Comparison of ENCODE assay signal across 9 cellular contexts in genomic region chr3:181265750-181266333, GRCh38.
A peak's percentile ranks its signal among the peaks of the same experiment; 100 is the strongest.
DNase-seq lines count a peak whose midpoint lies in the region; ATAC-seq, FAIRE-seq and TF ChIP-seq lines count a peak whose summit lies in the region.
"Had no signal": no experiment of that assay in that cellular context is flagged by ENCODE, and none has a peak within 500 bp of the region (broad histone marks: within the 10 kb centered on the region; RNA-seq: fewer than 3 reads in every experiment).

No MANE protein-coding gene starts in this region.

- 54 to 60% methylated on average over 4 of the region's 4 CpGs for WGBS in aorta, 2 donors

- no peaks in the 10 kb centered on the region for H3K27me3 ChIP-seq in aorta (ENCODE audit: control insufficient read depth in 1 of 2, insufficient read depth in 2 of 2, low read length in 1 of 2)

- no peak for TF ChIP-seq POLR2A in H54 (IDR thresholded peaks at IDR 0.05; ENCODE audit: low read depth, low read length)

- H3K4me3 Mint-ChIP-seq in Calu3 (ENCODE audit: low read depth, unreplicated experiment) = peak overlapping the region; percentile 72
- peak overlapping the region; percentile 58 for H3K4me3 Mint-ChIP-seq in activated naive CD8-positive, alpha-beta T cell treated with anti-CD3 and anti-CD28 coated beads, Interleukin-2, amount 50 U/mL, for 24 hours

- H3K9me3 Mint-ChIP-seq in Calu3 (ENCODE audit: low read depth, unreplicated experiment) = no peaks in the 10 kb centered on the region
- H3K9me3 Mint-ChIP-seq in activated naive CD8-positive, alpha-beta T cell treated with anti-CD3 and anti-CD28 coated beads, Interleukin-2, amount 50 U/mL, for 24 hours = peaks cover 8% of the 10 kb centered on the region

- no peak for FAIRE-seq in H54 (lab: Jason Lieb, UNC)

- no peaks in the 10 kb centered on the region for H3K9me3 ChIP-seq in aorta (ENCODE audit: control insufficient read depth, low read length)

- intact Hi-C loops in Calu3 (cut with micrococcal nuclease; ENCODE audit: unreplicated experiment) = no loop called here
- intact Hi-C loops in aorta (cut with DNase I) = no loop called here

- no peak overlapping the region for H3K27ac ChIP-seq in aorta (ENCODE audit: low read depth in 1 of 2, low read length in 2 of 2)

- no TSS peak for BruUV-seq in Calu3 (replicated peaks; lab: Mats Ljungman, UMichigan)

- no peaks in the 10 kb centered on the region for H3K36me3 Mint-ChIP-seq in Calu3 (ENCODE audit: insufficient read depth, unreplicated experiment)
- H3K36me3 Mint-ChIP-seq in activated naive CD8-positive, alpha-beta T cell treated with anti-CD3 and anti-CD28 coated beads, Interleukin-2, amount 50 U/mL, for 24 hours (ENCODE audit: low read depth) = no peaks in the 10 kb centered on the region

- no peak for TF ChIP-seq CTCF in Calu3 (IDR thresholded peaks at IDR 0.05; ENCODE audit: unreplicated experiment)

- no peaks in the 10 kb centered on the region for H3K4me1 ChIP-seq in aorta (ENCODE audit: control insufficient read depth in 1 of 2, insufficient read depth in 2 of 2, low read length in 2 of 2)

- peak overlapping the region; percentile 91 for H3K27ac Mint-ChIP-seq in Calu3 (ENCODE audit: unreplicated experiment)
- H3K27ac Mint-ChIP-seq in activated naive CD8-positive, alpha-beta T cell treated with anti-CD3 and anti-CD28 coated beads, Interleukin-2, amount 50 U/mL, for 24 hours = no peak overlapping the region

- H3K36me3 ChIP-seq in aorta (ENCODE audit: control insufficient read depth in 1 of 2, insufficient read depth in 2 of 2, low read length in 1 of 2) = no peaks in the 10 kb centered on the region

- DNase-seq in Calu3 (peak; percentile 13), NCI-H2081 (lab: John Stamatoyannopoulos, UW) (no peak), H54 (ENCODE audit: insufficient read length, low spot score) (no peak), aorta (no peak), amniotic stem cell (lab: John Stamatoyannopoulos, UW) (no peak)
- DNase-seq in activated naive CD8-positive, alpha-beta T cell treated with anti-CD3 and anti-CD28 coated beads, Interleukin-2, amount 50 U/mL, for 24 hours = no peak

- ATAC-seq in GM19463 (IDR thresholded peaks at IDR 0.05; ENCODE audit: unreplicated experiment) (peak; percentile 78), HG03520 (IDR thresholded peaks at IDR 0.05; ENCODE audit: unreplicated experiment) (peak; percentile 59), aorta (ENCODE audit: low FRiP score) (no peak)
- ATAC-seq in activated naive CD8-positive, alpha-beta T cell treated with anti-CD3 and anti-CD28 coated beads, Interleukin-2, amount 50 U/mL, for 24 hours = no peak
- ATAC-seq: HCT116 had no signal

- H3K4me3 ChIP-seq in aorta (ENCODE audit: low read length in 2 of 2) = no peak overlapping the region

- CTCF ChIA-PET in Calu3 (lab: Charles Lee) = interaction anchor here (0.6 kb wide), 2 partner anchors 13 to 288 kb away, joined by 3 to 4 read pairs; no protein-coding TSS in a partner anchor

- H3K27me3 Mint-ChIP-seq in Calu3 (ENCODE audit: unreplicated experiment) = no peaks in the 10 kb centered on the region
- H3K27me3 Mint-ChIP-seq in activated naive CD8-positive, alpha-beta T cell treated with anti-CD3 and anti-CD28 coated beads, Interleukin-2, amount 50 U/mL, for 24 hours = peaks cover 11% of the 10 kb centered on the region

- H3K4me1 Mint-ChIP-seq in Calu3 (ENCODE audit: low read depth, unreplicated experiment) = no peaks in the 10 kb centered on the region
- H3K4me1 Mint-ChIP-seq in activated naive CD8-positive, alpha-beta T cell treated with anti-CD3 and anti-CD28 coated beads, Interleukin-2, amount 50 U/mL, for 24 hours = no peaks in the 10 kb centered on the region

Comparison
In these comparisons a context has a peak if more than half of its experiments do, and no peak if none do; other contexts are left out.
1. ATAC-seq: peak in GM19463 (single experiment) and HG03520 (single experiment); none in activated naive CD8-positive, alpha-beta T cell treated with anti-CD3 and anti-CD28 coated beads, Interleukin-2, amount 50 U/mL, for 24 hours (single experiment) and aorta (single experiment).